In genomic region chr10:51758366-51758765, GRCh38 we compare ENCODE assay signal across 32 cellular contexts.
"Had no signal": no experiment of that assay in that cellular context is flagged by ENCODE, and none has a peak within 500 bp of the region (broad histone marks: within the 10 kb centered on the region; RNA-seq: fewer than 3 reads in every experiment).

No MANE protein-coding gene starts in this region.

- H3K36me3 ChIP-seq: adrenal gland, ascending aorta, brain microvascular endothelial cell, breast epithelium, cardiac muscle cell had no signal

- H3K27ac ChIP-seq: adrenal gland, ascending aorta, body of pancreas, brain microvascular endothelial cell, breast epithelium, cardiac muscle cell had no signal

- H3K27me3 ChIP-seq: adrenal gland, ascending aorta, body of pancreas, brain microvascular endothelial cell, breast epithelium, cardiac muscle cell had no signal

- H3K4me1 ChIP-seq: adrenal gland, breast epithelium had no signal

- H3K4me3 ChIP-seq: adrenal gland, ascending aorta, body of pancreas, breast epithelium, cardiac muscle cell had no signal

- ATAC-seq: activated naive CD4-positive, alpha-beta T cell treated with anti-CD3 and anti-CD28 coated beads, Interleukin-2, amount 50 U/mL, for 72 hours; activated naive CD8-positive, alpha-beta T cell treated with anti-CD3 and anti-CD28 coated beads, Interleukin-2, amount 50 U/mL, for 24 hours; activated T-cell treated with anti-CD3 and anti-CD28 coated beads, Interleukin-2, amount 50 U/mL, for 4 hours; activated T-cell treated with anti-CD3 and anti-CD28 coated beads, Interleukin-2, amount 50 U/mL, for 72 hours; activated T-helper 17 cell treated with anti-CD3 and anti-CD28 coated beads, Interleukin-2, amount 50 U/mL, for 72 hours; body of pancreas had no signal

- H3K9me3 ChIP-seq: adrenal gland, ascending aorta, body of pancreas, breast epithelium had no signal

- DNase-seq: activated effector memory CD4-positive, alpha-beta T cell treated with anti-CD3 and anti-CD28 coated beads, Interleukin-2, amount 50 U/mL, for 16 hours; activated effector memory CD4-positive, alpha-beta T cell treated with Interleukin-2 at 50 U/mL for 16 hours; activated gamma-delta T cell; activated gamma-delta T cell treated with Interleukin-2 at 50 U/mL for 16 hours; activated naive CD4-positive, alpha-beta T cell; activated naive CD4-positive, alpha-beta T cell treated with anti-CD3 and anti-CD28 coated beads for 36 hours; activated naive CD4-positive, alpha-beta T cell treated with anti-CD3 and anti-CD28 coated beads, Interleukin-2, amount 10 ng/mL, durations not matched to agents 7 days and 5 days; activated naive CD4-positive, alpha-beta T cell treated with anti-CD3 and anti-CD28 coated beads, Interleukin-2, amount 50 U/mL, for 16 hours; activated naive CD4-positive, alpha-beta T cell treated with Interleukin-2 at 50 U/mL for 16 hours; activated naive CD8-positive, alpha-beta T cell treated with anti-CD3 and anti-CD28 coated beads for 36 hours; activated naive CD8-positive, alpha-beta T cell treated with anti-CD3 and anti-CD28 coated beads, Interleukin-2, amount 10 ng/mL, durations not matched to agents 7 days and 5 days; activated naive CD8-positive, alpha-beta T cell treated with anti-CD3 and anti-CD28 coated beads, Interleukin-2, amount 50 U/mL, for 24 hours; activated T-cell treated with anti-CD3 and anti-CD28 coated beads, Interleukin-2, amount 50 U/mL, for 1 hour; activated T-cell treated with anti-CD3 and anti-CD28 coated beads, Interleukin-2, amount 50 U/mL, for 24 hours; activated T-cell treated with anti-CD3 and anti-CD28 coated beads, Interleukin-2, amount 50 U/mL, for 4 hours; activated T-cell treated with anti-CD3 and anti-CD28 coated beads, Interleukin-2, amount 50 U/mL, for 48 hours; activated T-cell treated with anti-CD3 and anti-CD28 coated beads, Interleukin-2, amount 50 U/mL, for 72 hours; adrenal gland; amniotic stem cell; amygdala; anterior cingulate cortex; aorta; body of pancreas; brain microvascular endothelial cell; caudate nucleus; central memory CD4-positive, alpha-beta T cell; cerebellar nuclear complex had no signal
